ENCODE assay signal across 12 cellular contexts in genomic region chr17:78819402-78819801, GRCh38. TPM values are rescaled to one million over a fixed set of nuclear protein-coding genes. Genes with fewer than 3 reads are reported as not detected.
DNase-seq lines count a peak whose midpoint lies in the region; ATAC-seq, FAIRE-seq and TF ChIP-seq lines count a peak whose summit lies in the region.
"Had no signal": no experiment of that assay in that cellular context is flagged by ENCODE, and none has a peak within 500 bp of the region (broad histone marks: within the 10 kb centered on the region; RNA-seq: fewer than 3 reads in every experiment).

No MANE protein-coding gene starts in this region.

- H3K36me3 ChIP-seq in HepG2 (replicated peaks in 1 of 2; ENCODE audit: control insufficient read depth in 1 of 2, insufficient read depth in 2 of 2, low read length in 2 of 2) (peaks cover 65 to 92% of the 10 kb centered on the region in 2 experiments), tibial nerve (peaks cover 0 to 98% (median 36%) of the 10 kb centered on the region in 3 donors), SJCRH30 (peaks cover 83% of the 10 kb centered on the region), tibial artery (peaks cover 86 to 100% (median 99%) of the 10 kb centered on the region in 3 donors)

- ATAC-seq in HepG2, result no peak

- H3K4me1 ChIP-seq in HepG2 (ENCODE audit: insufficient read depth, low read length), result 0 out of 2 replicates have a peak, but pooled peaks cover 7% of the 10 kb centered on the region
- peaks cover 0 to 12% (median 6%) of the 10 kb centered on the region in 4 donors for H3K4me1 ChIP-seq in tibial nerve
- no peaks in the 10 kb centered on the region for H3K4me1 ChIP-seq in SJCRH30
- H3K4me1 ChIP-seq in tibial artery, result peaks cover 0 to 4% (median 1%) of the 10 kb centered on the region in 4 donors

- H3K9me3 ChIP-seq in HepG2 (ENCODE audit: low read length), result no peaks in the 10 kb centered on the region
- H3K9me3 ChIP-seq in tibial nerve, result no peaks in the 10 kb centered on the region
- no peaks in the 10 kb centered on the region for H3K9me3 ChIP-seq in SJCRH30 (replicated peaks)
- no peaks in the 10 kb centered on the region for H3K9me3 ChIP-seq in tibial artery
- H3K9me3 ChIP-seq: mucosa of descending colon had no signal

- CTCF ChIA-PET in activated naive CD4-positive, alpha-beta T cell treated with anti-CD3 and anti-CD28 coated beads, Interleukin-2, amount 10 ng/mL, durations not matched to agents 7 days and 5 days (lab: Charles Lee), result interaction anchor here (0.6 to 1.5 kb wide), 6 partner anchors 10 to 152 kb away, joined by 3 to 4 read pairs (median 3); no protein-coding TSS in a partner anchor
- CTCF ChIA-PET in HepG2 (lab: Yijun Ruan, JAX; ENCODE audit: low intra/inter-chr PET ratio, low total read pairs), result no interaction called here

- H3K27me3 ChIP-seq in HepG2 (ENCODE audit: control insufficient read depth in 1 of 2, insufficient read depth in 2 of 2, low read length in 2 of 2), result no peaks in the 10 kb centered on the region
- H3K27me3 ChIP-seq in tibial nerve, result no peaks in the 10 kb centered on the region
- H3K27me3 ChIP-seq in SJCRH30, result no peaks in the 10 kb centered on the region
- no peaks in the 10 kb centered on the region for H3K27me3 ChIP-seq in tibial artery

- POLR2A ChIA-PET in HepG2 (lab: Yijun Ruan, JAX), result interaction anchor here (2.0 kb wide), 1 partner anchor 13 kb away, joined by 4 read pairs; no protein-coding TSS in a partner anchor

- peaks cover 68% of the 10 kb centered on the region for H3K4me1 Mint-ChIP-seq in activated naive CD4-positive, alpha-beta T cell treated with anti-CD3 and anti-CD28 coated beads, Interleukin-2, amount 10 ng/mL, durations not matched to agents 7 days and 5 days
- H3K4me1 Mint-ChIP-seq in activated T-helper 1 cell treated with anti-CD3 and anti-CD28 coated beads, Interleukin-12 subunit alpha, Interleukin-12 subunit beta, Interleukin-2, Interleukin-4 antibody, amounts not matched to agents 30 ng/mL and 10 ng/mL and 1 ng/mL, durations not matched to agents 14 hours and 24 hours and 36 hours (ENCODE audit: low read depth), result peaks cover 56% of the 10 kb centered on the region

- H3K27ac Mint-ChIP-seq in activated naive CD4-positive, alpha-beta T cell treated with anti-CD3 and anti-CD28 coated beads, Interleukin-2, amount 10 ng/mL, durations not matched to agents 7 days and 5 days, result peak overlapping the region; percentile 95
- H3K27ac Mint-ChIP-seq in activated T-helper 1 cell treated with anti-CD3 and anti-CD28 coated beads, Interleukin-12 subunit alpha, Interleukin-12 subunit beta, Interleukin-2, Interleukin-4 antibody, amounts not matched to agents 30 ng/mL and 10 ng/mL and 1 ng/mL, durations not matched to agents 14 hours and 24 hours and 36 hours, result peak overlapping the region; percentile 91

- peaks cover 70% of the 10 kb centered on the region for H3K36me3 Mint-ChIP-seq in activated naive CD4-positive, alpha-beta T cell treated with anti-CD3 and anti-CD28 coated beads, Interleukin-2, amount 10 ng/mL, durations not matched to agents 7 days and 5 days
- peaks cover 72% of the 10 kb centered on the region for H3K36me3 Mint-ChIP-seq in activated T-helper 1 cell treated with anti-CD3 and anti-CD28 coated beads, Interleukin-12 subunit alpha, Interleukin-12 subunit beta, Interleukin-2, Interleukin-4 antibody, amounts not matched to agents 30 ng/mL and 10 ng/mL and 1 ng/mL, durations not matched to agents 14 hours and 24 hours and 36 hours (ENCODE audit: low read depth)

- H3K4me3 Mint-ChIP-seq in activated naive CD4-positive, alpha-beta T cell treated with anti-CD3 and anti-CD28 coated beads, Interleukin-2, amount 10 ng/mL, durations not matched to agents 7 days and 5 days, result peak overlapping the region; percentile 64
- peak overlapping the region; percentile 74 for H3K4me3 Mint-ChIP-seq in activated T-helper 1 cell treated with anti-CD3 and anti-CD28 coated beads, Interleukin-12 subunit alpha, Interleukin-12 subunit beta, Interleukin-2, Interleukin-4 antibody, amounts not matched to agents 30 ng/mL and 10 ng/mL and 1 ng/mL, durations not matched to agents 14 hours and 24 hours and 36 hours

- DNase-seq in activated naive CD4-positive, alpha-beta T cell treated with anti-CD3 and anti-CD28 coated beads, Interleukin-2, amount 10 ng/mL, durations not matched to agents 7 days and 5 days, result peak; percentile 41
- DNase-seq in activated naive CD4-positive, alpha-beta T cell (lab: John Stamatoyannopoulos, UW), result no peak
- DNase-seq in activated T-helper 1 cell treated with anti-CD3 and anti-CD28 coated beads, Interleukin-12 subunit alpha, Interleukin-12 subunit beta, Interleukin-2, Interleukin-4 antibody, amounts not matched to agents 30 ng/mL and 10 ng/mL and 1 ng/mL, durations not matched to agents 14 hours and 24 hours and 36 hours (ENCODE audit: low spot score), result no peak
- DNase-seq in HepG2 (ENCODE audit: low spot score), result no peak
- DNase-seq in tibial nerve (ENCODE audit: low spot score in 2 of 2), result no peak
- DNase-seq in SIG-M5 treated with dmso at 0.1 percent for 504 hours (lab: John Stamatoyannopoulos, UW; ENCODE audit: unreplicated experiment), result no peak
- DNase-seq in SJCRH30, result no peak
- no peak for DNase-seq in tibial artery
- DNase-seq: erythroblast, NCI-H1436 treated with DMSO at 0.1 percent for 48 hours, NCI-H82 had no signal

- in situ Hi-C loops in HepG2 (cut with HindIII; ENCODE audit: extremely low pct_ligation_motif_present, low pct_unique_long_range_greater_than_20kb), result no loop called here

- intact Hi-C loops in activated T-helper 1 cell treated with anti-CD3 and anti-CD28 coated beads, Interleukin-12 subunit alpha, Interleukin-12 subunit beta, Interleukin-2, Interleukin-4 antibody, amounts not matched to agents 30 ng/mL and 10 ng/mL and 1 ng/mL, durations not matched to agents 14 hours and 24 hours and 36 hours (cut with micrococcal nuclease), result loop anchor here (2.0 kb wide), 1 partner anchor 111 kb away; no protein-coding TSS in a partner anchor
- intact Hi-C loops in HepG2 (cut with micrococcal nuclease; ENCODE audit: unreplicated experiment) (no loop called here), tibial artery (cut with DNase I; ENCODE audit: low total_unique reads) (no loop called here)

- H3K4me2 ChIP-seq in HepG2 (ENCODE audit: low read depth, low read length), result no peak overlapping the region

- no peaks in the 10 kb centered on the region for H3K79me2 ChIP-seq in HepG2 (ENCODE audit: insufficient read depth, low read length)

- TF ChIP-seq EP300 in HepG2 (IDR thresholded peaks at IDR 0.05; ENCODE audit: low read depth in 2 of 2, low read length in 2 of 2) (no peak), HepG2 (CRISPR knock-in tag; IDR thresholded peaks at IDR 0.05; ENCODE audit: borderline replicate concordance) (no peak), tibial nerve (IDR thresholded peaks at IDR 0.05) (no peak)

- no peak overlapping the region for H3K4me3 ChIP-seq in HepG2 (replicated peaks in 1 of 3; ENCODE audit: insufficient read depth in 1 of 3, low read depth in 2 of 3, low read length in 3 of 3)
- H3K4me3 ChIP-seq in tibial nerve, result no peak overlapping the region
- H3K4me3 ChIP-seq in SJCRH30, result no peak overlapping the region
- H3K4me3 ChIP-seq in tibial artery, result no peak overlapping the region
- H3K4me3 ChIP-seq: mucosa of descending colon had no signal

- TF ChIP-seq POLR2A in HepG2 (IDR thresholded peaks at IDR 0.05; ENCODE audit: insufficient read depth in 1 of 2, low read depth in 2 of 2, low read length in 2 of 2) (no peak), tibial nerve (IDR thresholded peaks at IDR 0.05) (peak in 1 of 2 donors; percentile 1)

- no peak overlapping the region for H2AFZ ChIP-seq in HepG2 (ENCODE audit: low read length)

- WGBS in HepG2 (ENCODE audit: low lambda C conversion rate), result 96% methylated on average over 8 of the region's 8 CpGs
- 77 to 78% methylated on average over 8 of the region's 8 CpGs for WGBS in tibial nerve, 2 donors

- H3K27ac ChIP-seq in HepG2 (ENCODE audit: extremely low read length, insufficient read depth, low read length) (no peak overlapping the region), tibial nerve (peak overlapping the region in 3 of 4 donors; percentile 42 to 62 (median 55)), SJCRH30 (no peak overlapping the region), tibial artery (no peak overlapping the region)

- no peak for FAIRE-seq in HepG2 (lab: Jason Lieb, UNC)

- H3K9me3 Mint-ChIP-seq in activated naive CD4-positive, alpha-beta T cell treated with anti-CD3 and anti-CD28 coated beads, Interleukin-2, amount 10 ng/mL, durations not matched to agents 7 days and 5 days, result no peaks in the 10 kb centered on the region
- H3K9me3 Mint-ChIP-seq in activated T-helper 1 cell treated with anti-CD3 and anti-CD28 coated beads, Interleukin-12 subunit alpha, Interleukin-12 subunit beta, Interleukin-2, Interleukin-4 antibody, amounts not matched to agents 30 ng/mL and 10 ng/mL and 1 ng/mL, durations not matched to agents 14 hours and 24 hours and 36 hours, result no peaks in the 10 kb centered on the region

- no peak for TF ChIP-seq RAD21 in HepG2 (CRISPR knock-in tag; IDR thresholded peaks at IDR 0.05)

- peaks cover 6% of the 10 kb centered on the region; the same call in 1 of the 2 replicates for H4K20me1 ChIP-seq in HepG2 (ENCODE audit: insufficient read depth, low read length)

- TF ChIP-seq CTCF in HepG2 (CRISPR knock-in tag; IDR thresholded peaks at IDR 0.05), result no peak
- TF ChIP-seq CTCF in tibial nerve (IDR thresholded peaks at IDR 0.05), result no peak
- no peak for TF ChIP-seq CTCF in tibial artery (IDR thresholded peaks at IDR 0.05)

- H3K9ac ChIP-seq in HepG2 (ENCODE audit: insufficient read depth, low read depth, low read length), result no peak overlapping the region

- H3K27me3 Mint-ChIP-seq in activated naive CD4-positive, alpha-beta T cell treated with anti-CD3 and anti-CD28 coated beads, Interleukin-2, amount 10 ng/mL, durations not matched to agents 7 days and 5 days, result no peaks in the 10 kb centered on the region
- no peaks in the 10 kb centered on the region for H3K27me3 Mint-ChIP-seq in activated T-helper 1 cell treated with anti-CD3 and anti-CD28 coated beads, Interleukin-12 subunit alpha, Interleukin-12 subunit beta, Interleukin-2, Interleukin-4 antibody, amounts not matched to agents 30 ng/mL and 10 ng/mL and 1 ng/mL, durations not matched to agents 14 hours and 24 hours and 36 hours (ENCODE audit: insufficient read depth)

- BruUV-seq in HepG2 (replicated peaks; lab: Mats Ljungman, UMichigan), result no TSS peak

RNA-seq across cellular contexts. Expression of gene USP36, which starts 21.2 kb away (rescaled TPM):
- total RNA-seq in activated T-helper 1 cell treated with anti-CD3 and anti-CD28 coated beads, Interleukin-12 subunit alpha, Interleukin-12 subunit beta, Interleukin-2, Interleukin-4 antibody, amounts not matched to agents 30 ng/mL and 10 ng/mL and 1 ng/mL, durations not matched to agents 14 hours and 24 hours and 36 hours, result 126 and 138 TPM in 2 replicates
- total RNA-seq in HepG2 (2016; rRNA removed; fragmentation: Illumina TruSeq; extraction: Trizol), result 29.6 and 30.7 TPM in 2 replicates
- 17.6 and 21.4 TPM in 2 replicates for total RNA-seq in HepG2 (2016; cell fraction: cytosol; rRNA removed; fragmentation: Illumina TruSeq; extraction: Trizol; ENCODE audit: low read depth)
- total RNA-seq in HepG2 (2016; cell fraction: insoluble cytoplasmic fraction; rRNA removed; fragmentation: Illumina TruSeq; extraction: Trizol), result 29.5 and 30.6 TPM in 2 replicates
- total RNA-seq in HepG2 (2016; cell fraction: membrane; rRNA removed; fragmentation: Illumina TruSeq; extraction: Trizol), result 23.9 and 28.0 TPM in 2 replicates
- total RNA-seq in HepG2 (2016; cell fraction: nucleus; rRNA removed; fragmentation: Illumina TruSeq; extraction: Trizol), result 45.6 and 50.9 TPM in 2 replicates
- polyA plus RNA-seq in HepG2 (2011; rRNA removed), result 45.9 and 49.4 TPM in 2 replicates
- polyA plus RNA-seq in HepG2 (2011; cell fraction: cytosol; rRNA removed), result 22.4 and 27.2 TPM in 2 replicates
- polyA plus RNA-seq in HepG2 (2011; cell fraction: nucleus; rRNA removed), result 148 and 160 TPM in 2 replicates
- polyA plus RNA-seq in HepG2 (2012), result 49.1 and 55.7 TPM in 2 replicates
- 1.6 and 2.3 TPM in 2 replicates for polyA plus RNA-seq in HepG2 (2016; cell fraction: cytosol; fragmentation: Illumina TruSeq; extraction: Trizol; ENCODE audit: low read depth)
- 22.1 and 28.5 TPM in 2 replicates for polyA plus RNA-seq in HepG2 (2016; cell fraction: insoluble cytoplasmic fraction; fragmentation: Illumina TruSeq; extraction: Trizol; ENCODE audit: low read depth)
- polyA plus RNA-seq in HepG2 (2016; cell fraction: membrane; fragmentation: Illumina TruSeq; extraction: Trizol; ENCODE audit: low read depth), result 6.8 and 7.2 TPM in 2 replicates
- 90.2 and 93.2 TPM in 2 replicates for polyA plus RNA-seq in HepG2 (2016; cell fraction: nucleus; fragmentation: Illumina TruSeq; extraction: Trizol; ENCODE audit: insufficient read depth, low read depth)
- 82.7 and 86.0 TPM in 2 replicates for polyA minus RNA-seq in HepG2 (2011; rRNA and poly(A)+ RNA removed; ENCODE audit: low replicate concordance)
- polyA minus RNA-seq in HepG2 (2011; cell fraction: cytosol; rRNA and poly(A)+ RNA removed), result 18.0 and 21.4 TPM in 2 replicates
- 71.6 and 79.7 TPM in 2 replicates for polyA minus RNA-seq in HepG2 (2011; cell fraction: nucleus; rRNA and poly(A)+ RNA removed)
- total RNA-seq in tibial nerve, result 10 to 100 TPM; 50.9 to 64.9 (median 59.9) TPM
- total RNA-seq in SJCRH30 (2014; rRNA removed; shearing (Covaris generic)), result 42.8 and 48.2 TPM in 2 replicates

RNA-seq across cellular contexts. Expression of gene CYTH1, which starts 37.3 kb away (rescaled TPM):
- 147 TPM in 2 replicates for total RNA-seq in activated T-helper 1 cell treated with anti-CD3 and anti-CD28 coated beads, Interleukin-12 subunit alpha, Interleukin-12 subunit beta, Interleukin-2, Interleukin-4 antibody, amounts not matched to agents 30 ng/mL and 10 ng/mL and 1 ng/mL, durations not matched to agents 14 hours and 24 hours and 36 hours
- total RNA-seq in HepG2 (2016; rRNA removed; fragmentation: Illumina TruSeq; extraction: Trizol), result 20.1 and 21.3 TPM in 2 replicates
- 4.6 and 4.8 TPM in 2 replicates for total RNA-seq in HepG2 (2016; cell fraction: cytosol; rRNA removed; fragmentation: Illumina TruSeq; extraction: Trizol; ENCODE audit: low read depth)
- total RNA-seq in HepG2 (2016; cell fraction: insoluble cytoplasmic fraction; rRNA removed; fragmentation: Illumina TruSeq; extraction: Trizol), result 20.2 and 20.6 TPM in 2 replicates
- total RNA-seq in HepG2 (2016; cell fraction: membrane; rRNA removed; fragmentation: Illumina TruSeq; extraction: Trizol), result 12.9 and 13.2 TPM in 2 replicates
- total RNA-seq in HepG2 (2016; cell fraction: nucleus; rRNA removed; fragmentation: Illumina TruSeq; extraction: Trizol), result 21.3 and 24.7 TPM in 2 replicates
- polyA plus RNA-seq in HepG2 (2011; rRNA removed), result 48.9 and 66.5 TPM in 2 replicates
- 36.2 and 36.3 TPM in 2 replicates for polyA plus RNA-seq in HepG2 (2011; cell fraction: cytosol; rRNA removed)
- polyA plus RNA-seq in HepG2 (2011; cell fraction: nucleus; rRNA removed), result 233 and 263 TPM in 2 replicates
- polyA plus RNA-seq in HepG2 (2012), result 33.2 and 38.1 TPM in 2 replicates
- 2.0 TPM in 2 replicates for polyA plus RNA-seq in HepG2 (2016; cell fraction: cytosol; fragmentation: Illumina TruSeq; extraction: Trizol; ENCODE audit: low read depth)
- polyA plus RNA-seq in HepG2 (2016; cell fraction: insoluble cytoplasmic fraction; fragmentation: Illumina TruSeq; extraction: Trizol; ENCODE audit: low read depth), result 22.9 and 27.1 TPM in 2 replicates
- 7.5 and 8.2 TPM in 2 replicates for polyA plus RNA-seq in HepG2 (2016; cell fraction: membrane; fragmentation: Illumina TruSeq; extraction: Trizol; ENCODE audit: low read depth)
- polyA plus RNA-seq in HepG2 (2016; cell fraction: nucleus; fragmentation: Illumina TruSeq; extraction: Trizol; ENCODE audit: insufficient read depth, low read depth), result 48.3 and 49.0 TPM in 2 replicates
- polyA minus RNA-seq in HepG2 (2011; rRNA and poly(A)+ RNA removed; ENCODE audit: low replicate concordance), result 20.1 and 43.0 TPM in 2 replicates
- polyA minus RNA-seq in HepG2 (2011; cell fraction: cytosol; rRNA and poly(A)+ RNA removed), result 16.4 and 17.8 TPM in 2 replicates
- polyA minus RNA-seq in HepG2 (2011; cell fraction: nucleus; rRNA and poly(A)+ RNA removed), result 66.4 and 72.6 TPM in 2 replicates
- total RNA-seq in tibial nerve, result 10 to 100 TPM; 53.1 to 81.0 (median 63.8) TPM
- total RNA-seq in SJCRH30 (2014; rRNA removed; shearing (Covaris generic)), result 29.1 and 34.0 TPM in 2 replicates

Comparison
In these comparisons a context has a peak if more than half of its experiments do, and no peak if none do; other contexts are left out.
1. H3K27ac ChIP-seq: peak in tibial nerve (3 of 4); none in HepG2 (single experiment), SJCRH30 (single experiment) and tibial artery (0 of 2).